ENCODE assay signal across 13 cellular contexts in genomic region chr2:237213325-237214040, GRCh38.
DNase-seq lines count a peak whose midpoint lies in the region; ATAC-seq, FAIRE-seq and TF ChIP-seq lines count a peak whose summit lies in the region.
"Had no signal": no experiment of that assay in that cellular context is flagged by ENCODE, and none has a peak within 500 bp of the region (broad histone marks: within the 10 kb centered on the region; RNA-seq: fewer than 3 reads in every experiment).

No MANE protein-coding gene starts in this region.

- no peak for FAIRE-seq in bronchial epithelial cell (lab: Jason Lieb, UNC)

- no peaks in the 10 kb centered on the region for H3K9me3 ChIP-seq in stomach smooth muscle (ENCODE audit: control insufficient read depth in 2 of 2, low read length in 2 of 2)

- H3K36me3 ChIP-seq in bronchial epithelial cell (ENCODE audit: control insufficient read depth, insufficient read depth, low read length) (no peaks in the 10 kb centered on the region), stomach smooth muscle (ENCODE audit: control insufficient read depth in 2 of 2, insufficient read depth in 2 of 2, low read length in 2 of 2) (no peaks in the 10 kb centered on the region)

- no peaks in the 10 kb centered on the region for H3K27me3 Mint-ChIP-seq in activated naive CD4-positive, alpha-beta T cell treated with anti-CD3 and anti-CD28 coated beads, Interleukin-2, amount 10 ng/mL, durations not matched to agents 7 days and 5 days

- CTCF ChIA-PET in activated naive CD4-positive, alpha-beta T cell treated with anti-CD3 and anti-CD28 coated beads, Interleukin-2, amount 10 ng/mL, durations not matched to agents 7 days and 5 days (lab: Charles Lee): no interaction called here

- H3K9me3 Mint-ChIP-seq in activated naive CD4-positive, alpha-beta T cell treated with anti-CD3 and anti-CD28 coated beads, Interleukin-2, amount 10 ng/mL, durations not matched to agents 7 days and 5 days: no peaks in the 10 kb centered on the region
- H3K9me3 Mint-ChIP-seq: naive thymus-derived CD8-positive, alpha-beta T cell had no signal

- no peak overlapping the region for H3K9ac ChIP-seq in stomach smooth muscle (ENCODE audit: low read length in 2 of 2)

- ATAC-seq in GM18520 (IDR thresholded peaks at IDR 0.05; ENCODE audit: unreplicated experiment): no peak
- ATAC-seq: activated CD8-positive, alpha-beta T cell treated with anti-CD3 and anti-CD28 coated beads, Interleukin-2, amount 10 ng/mL, durations not matched to agents 7 days and 5 days; naive thymus-derived CD8-positive, alpha-beta T cell had no signal

- H3K27ac Mint-ChIP-seq in activated naive CD4-positive, alpha-beta T cell treated with anti-CD3 and anti-CD28 coated beads, Interleukin-2, amount 10 ng/mL, durations not matched to agents 7 days and 5 days: no peak overlapping the region
- H3K27ac Mint-ChIP-seq: activated CD8-positive, alpha-beta T cell treated with anti-CD3 and anti-CD28 coated beads, Interleukin-2, amount 10 ng/mL, durations not matched to agents 7 days and 5 days; naive thymus-derived CD8-positive, alpha-beta T cell had no signal

- H3K4me3 ChIP-seq in bronchial epithelial cell (ENCODE audit: low read depth, low read length) (no peak overlapping the region), stomach smooth muscle (ENCODE audit: low read length in 2 of 2) (no peak overlapping the region)

- H3K4me1 ChIP-seq in stomach smooth muscle (ENCODE audit: control insufficient read depth, insufficient read depth, low read length): peaks cover 27% of the 10 kb centered on the region

- H3K4me1 Mint-ChIP-seq in activated naive CD4-positive, alpha-beta T cell treated with anti-CD3 and anti-CD28 coated beads, Interleukin-2, amount 10 ng/mL, durations not matched to agents 7 days and 5 days: no peaks in the 10 kb centered on the region
- H3K4me1 Mint-ChIP-seq: naive thymus-derived CD8-positive, alpha-beta T cell had no signal

- peak overlapping the region; percentile 64 for H3K27ac ChIP-seq in stomach smooth muscle (ENCODE audit: low read length)

- DNase-seq in HPDE6-E6E7 (ENCODE audit: extremely low spot score) (peak; percentile 34), bronchial epithelial cell (ENCODE audit: low read depth) (peak; percentile 32), kidney tubule cell (ENCODE audit: low spot score) (peak; percentile 59), NCI-H526 treated with DMSO at 0.1 percent for 48 hours (lab: John Stamatoyannopoulos, UW) (no peak), 8988T (no peak)
- no peak for DNase-seq in activated naive CD4-positive, alpha-beta T cell treated with anti-CD3 and anti-CD28 coated beads, Interleukin-2, amount 10 ng/mL, durations not matched to agents 7 days and 5 days
- DNase-seq: activated CD8-positive, alpha-beta T cell treated with anti-CD3 and anti-CD28 coated beads, Interleukin-2, amount 10 ng/mL, durations not matched to agents 7 days and 5 days; amygdala; DMS53; naive thymus-derived CD8-positive, alpha-beta T cell; NCI-H1417 had no signal

- no peak for TF ChIP-seq CTCF in bronchial epithelial cell (IDR thresholded peaks at IDR 0.05; ENCODE audit: insufficient read depth, low read length, severe bottlenecking)

- H3K27me3 ChIP-seq in bronchial epithelial cell (ENCODE audit: control insufficient read depth, insufficient read depth, low read length) (no peaks in the 10 kb centered on the region), stomach smooth muscle (ENCODE audit: control insufficient read depth in 1 of 2, insufficient read depth in 2 of 2, low read length in 2 of 2) (no peaks in the 10 kb centered on the region)

- H3K4me3 Mint-ChIP-seq in activated naive CD4-positive, alpha-beta T cell treated with anti-CD3 and anti-CD28 coated beads, Interleukin-2, amount 10 ng/mL, durations not matched to agents 7 days and 5 days: no peak overlapping the region
- H3K4me3 Mint-ChIP-seq: activated CD8-positive, alpha-beta T cell treated with anti-CD3 and anti-CD28 coated beads, Interleukin-2, amount 10 ng/mL, durations not matched to agents 7 days and 5 days; naive thymus-derived CD8-positive, alpha-beta T cell had no signal

- H3K36me3 Mint-ChIP-seq in activated naive CD4-positive, alpha-beta T cell treated with anti-CD3 and anti-CD28 coated beads, Interleukin-2, amount 10 ng/mL, durations not matched to agents 7 days and 5 days: no peaks in the 10 kb centered on the region
- H3K36me3 Mint-ChIP-seq: naive thymus-derived CD8-positive, alpha-beta T cell had no signal

Comparison
In these comparisons a context has a peak if more than half of its experiments do, and no peak if none do; other contexts are left out.
1. DNase-seq: peak in HPDE6-E6E7 (single experiment), bronchial epithelial cell (single experiment) and kidney tubule cell (single experiment); none in activated naive CD4-positive, alpha-beta T cell treated with anti-CD3 and anti-CD28 coated beads, Interleukin-2, amount 10 ng/mL, durations not matched to agents 7 days and 5 days (single experiment), NCI-H526 treated with DMSO at 0.1 percent for 48 hours (single experiment) and 8988T (single experiment).